In the genomic region with DNA sequence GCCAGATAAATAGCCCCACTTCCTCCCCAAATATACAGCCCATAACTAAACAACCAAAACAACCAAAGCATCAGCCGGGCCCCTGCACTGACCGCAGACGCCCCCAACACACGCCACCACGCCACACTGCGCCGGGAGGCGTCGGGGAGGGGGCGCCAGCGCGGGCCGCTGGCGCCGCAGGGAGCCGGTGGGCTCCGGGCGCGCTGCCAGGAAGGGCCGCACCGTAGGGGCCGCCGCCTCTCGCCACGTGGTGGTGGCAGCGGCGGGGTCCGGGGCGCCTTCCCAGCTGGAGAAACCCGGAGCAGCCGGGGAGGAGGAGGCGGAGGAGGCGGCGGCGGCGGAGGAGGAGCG, we compare ENCODE assay signal across 8 cellular contexts. TPM values are rescaled to one million over a fixed set of nuclear protein-coding genes. Genes with fewer than 3 reads are reported as not detected.
DNase-seq lines count a peak whose midpoint lies in the region; ATAC-seq, FAIRE-seq and TF ChIP-seq lines count a peak whose summit lies in the region.

No MANE protein-coding gene starts in this region.

- H3K36me3 ChIP-seq in astrocyte (ENCODE audit: insufficient read depth, low read length): no peaks in the 10 kb centered on the region
- H3K36me3 ChIP-seq in urinary bladder (ENCODE audit: insufficient read depth): no peaks in the 10 kb centered on the region

- intact Hi-C loops in lower leg skin (cut with DNase I; ENCODE audit: low total_unique reads): no loop called here

- DNase-seq in AG09309 (ENCODE audit: low read depth) (no peak), HuH-7.5 (ENCODE audit: low spot score) (peak; percentile 55), astrocyte (ENCODE audit: low read depth) (no peak), lower leg skin (ENCODE audit: low spot score in 2 of 2) (peak in 1 of 2 donors; percentile 89)

- peak overlapping the region; percentile 27 for H3K27ac Mint-ChIP-seq in astrocyte (ENCODE audit: unreplicated experiment)

- H3K4me3 Mint-ChIP-seq in astrocyte (ENCODE audit: unreplicated experiment): peak overlapping the region; percentile 84

- H3K9me3 ChIP-seq in astrocyte (ENCODE audit: insufficient read depth, low read depth, low read length): no peaks in the 10 kb centered on the region

- no peaks in the 10 kb centered on the region for H3K27me3 ChIP-seq in astrocyte (ENCODE audit: insufficient read depth, low read length)

- peak overlapping the region; percentile 97 for H3K4me2 ChIP-seq in astrocyte (ENCODE audit: low read length)

- 0% methylated on average over 16 to 24 of the region's 37 CpGs for WGBS in lower leg skin, 2 donors
- WGBS in urinary bladder: under 1% methylated on average over 35 of the region's 37 CpGs

- H3K9me3 Mint-ChIP-seq in astrocyte (ENCODE audit: unreplicated experiment): no peaks in the 10 kb centered on the region

- H3K79me2 ChIP-seq in astrocyte (ENCODE audit: insufficient read depth, low read length): no peaks in the 10 kb centered on the region

- peaks cover 12% of the 10 kb centered on the region for H3K4me1 ChIP-seq in astrocyte (ENCODE audit: insufficient read depth, low read length)
- no peaks in the 10 kb centered on the region for H3K4me1 ChIP-seq in urinary bladder (ENCODE audit: insufficient read depth)

- H3K27me3 Mint-ChIP-seq in astrocyte (ENCODE audit: low read depth, unreplicated experiment): no peaks in the 10 kb centered on the region

- H4K20me1 ChIP-seq in astrocyte (ENCODE audit: insufficient read depth, low read length): peaks cover 23% of the 10 kb centered on the region

- no peak overlapping the region for H2AFZ ChIP-seq in astrocyte (ENCODE audit: low read depth, low read length)

- H3K4me1 Mint-ChIP-seq in astrocyte (ENCODE audit: low read depth, unreplicated experiment): peaks cover 17% of the 10 kb centered on the region

- H3K27ac ChIP-seq in astrocyte (ENCODE audit: low read depth, low read length) (no peak overlapping the region), urinary bladder (ENCODE audit: low read depth) (no peak overlapping the region)

- TF ChIP-seq POLR2A in lower leg skin (IDR thresholded peaks at IDR 0.05): no peak

- FAIRE-seq in astrocyte (lab: Jason Lieb, UNC): no peak

- H3K4me3 ChIP-seq in AG09309 (ENCODE audit: control insufficient read depth, low read depth, low read length) (peak overlapping the region; percentile 82), astrocyte (ENCODE audit: insufficient read depth, low read depth, low read length) (peak overlapping the region; percentile 53), lower leg skin (ENCODE audit: low read depth, poor library complexity, severe bottlenecking) (peak overlapping the region; percentile 35), urinary bladder (ENCODE audit: low read depth, low read length) (peak overlapping the region; percentile 96)

- ATAC-seq in GM19023 (IDR thresholded peaks at IDR 0.05; ENCODE audit: unreplicated experiment) (no peak), GM19452 (IDR thresholded peaks at IDR 0.05; ENCODE audit: unreplicated experiment) (no peak), GM18909 (IDR thresholded peaks at IDR 0.05; ENCODE audit: poor library complexity, unreplicated experiment) (no peak)

- peak overlapping the region; percentile 68 for H3K9ac ChIP-seq in astrocyte (ENCODE audit: low read length)

- TF ChIP-seq CTCF in AG09309 (IDR thresholded peaks at IDR 0.05; ENCODE audit: control insufficient read depth, insufficient read depth, low read depth, low read length, missing control alignments) (no peak), astrocyte (IDR thresholded peaks at IDR 0.05; ENCODE audit: insufficient read depth, low read depth, low read length) (no peak), lower leg skin (IDR thresholded peaks at IDR 0.05) (no peak)

- peaks cover 7% of the 10 kb centered on the region for H3K36me3 Mint-ChIP-seq in astrocyte (ENCODE audit: low read depth, unreplicated experiment)

RNA-seq across cellular contexts. Expression of a gene that starts 0.3 kb away (rescaled TPM):
- total RNA-seq in astrocyte (26.7 and 28.2 TPM in 2 replicates), lower leg skin (10 to 100 TPM in 2 of 4 donors, 1 to 10 TPM in 2; 7.1 to 14.7 (median 9.3) TPM), urinary bladder (5.5 TPM)
- 19.1 TPM for polyA plus RNA-seq in urinary bladder

RNA-seq across cellular contexts. Expression of a gene that starts 39.4 kb away (rescaled TPM):
- total RNA-seq in astrocyte (not detected in 2 replicates), lower leg skin (1 to 10 TPM in 2 of 4 donors, under 1 TPM in 1, not detected in 1; 0.12 to 1.9 (median 1.2) TPM), urinary bladder (0.11 TPM)
- 0.25 TPM for polyA plus RNA-seq in urinary bladder

RNA-seq across cellular contexts. Expression of a gene that starts 43.9 kb away (rescaled TPM):
- total RNA-seq in astrocyte (467 and 491 TPM in 2 replicates), lower leg skin (100 to 1,000 TPM; 114 to 189 (median 124) TPM), urinary bladder (136 TPM)
- polyA plus RNA-seq in urinary bladder: 66.8 TPM

Comparison
In these comparisons a context has a peak if more than half of its experiments do, and no peak if none do; other contexts are left out.
1. H3K4me3 ChIP-seq: peak in every context shown above with its lines; median percentile 96 in urinary bladder; 82 in AG09309; 53 in astrocyte; 35 in lower leg skin.